24 cellular contexts compared by ENCODE assay signal in the genomic region with DNA sequence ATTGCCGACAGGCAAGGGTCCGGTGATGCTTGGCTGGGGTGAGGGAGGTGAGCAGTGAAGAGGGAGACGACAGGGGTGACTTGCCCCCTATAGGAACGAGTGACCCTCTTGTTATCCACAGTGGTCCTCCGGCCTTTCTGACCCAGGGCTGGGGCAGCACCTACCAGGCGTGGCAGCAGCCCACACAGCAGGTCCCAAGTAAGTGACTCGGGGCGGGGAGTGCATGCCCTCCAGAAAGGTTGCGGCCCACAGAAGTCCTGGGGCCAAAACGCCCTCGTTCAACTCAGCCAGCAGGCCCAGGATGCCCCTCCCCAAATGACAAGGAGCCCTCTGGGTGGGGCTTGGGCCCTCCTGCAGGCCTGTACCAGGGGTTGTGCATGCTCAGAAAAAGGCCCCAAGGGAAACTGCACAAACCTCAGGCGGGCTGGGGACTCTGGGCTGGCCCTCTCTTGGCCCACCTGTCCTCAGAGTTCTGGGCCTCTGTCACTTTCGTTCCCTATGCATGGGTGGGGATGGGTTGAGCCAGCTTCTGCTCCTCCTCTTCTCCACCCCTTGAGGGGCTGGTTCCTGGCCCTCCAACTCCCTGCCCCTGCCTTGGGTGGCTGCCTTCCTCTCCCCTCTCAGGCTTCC. TPM values are rescaled to one million over a fixed set of nuclear protein-coding genes. Genes with fewer than 3 reads are reported as not detected.
"Had no signal": no experiment of that assay in that cellular context is flagged by ENCODE, and none has a peak within 500 bp of the region (broad histone marks: within the 10 kb centered on the region; RNA-seq: fewer than 3 reads in every experiment).

No MANE protein-coding gene starts in this region.

- H3K9ac ChIP-seq: SK-N-SH had no signal

- H3K27me3 ChIP-seq: brain microvascular endothelial cell, cardiac muscle cell had no signal

- DNase-seq: activated CD4-positive, alpha-beta memory T cell treated with anti-CD3 and anti-CD28 coated beads, Interleukin-2, amount 10 ng/mL, durations not matched to agents 7 days and 5 days; activated CD4-positive, alpha-beta T cell treated with anti-CD3 and anti-CD28 coated beads for 36 hours; activated CD4-positive, alpha-beta T cell treated with anti-CD3 and anti-CD28 coated beads, Interleukin-2, amount 50 U/mL, for 1 hour; activated naive CD4-positive, alpha-beta T cell treated with anti-CD3 and anti-CD28 coated beads for 36 hours; activated naive CD8-positive, alpha-beta T cell treated with anti-CD3 and anti-CD28 coated beads for 36 hours; activated T-cell treated with anti-CD3 and anti-CD28 coated beads for 4 hours; brain microvascular endothelial cell; KG1; NCI-H1092; NCI-H1417; NCI-H2029; NCI-H2107; NCI-H345; NCI-H510A; NCI-H526 treated with DMSO at 0.1 percent for 48 hours; PC-3; SK-N-SH; T-helper 1 cell had no signal

- H3K4me3 ChIP-seq: cardiac muscle cell had no signal

- H3K4me1 Mint-ChIP-seq: activated CD4-positive, alpha-beta memory T cell treated with anti-CD3 and anti-CD28 coated beads, Interleukin-2, amount 10 ng/mL, durations not matched to agents 7 days and 5 days; activated CD4-positive, alpha-beta T cell treated with anti-CD3 and anti-CD28 coated beads for 36 hours; activated naive CD8-positive, alpha-beta T cell treated with anti-CD3 and anti-CD28 coated beads for 36 hours had no signal

- H3K27me3 Mint-ChIP-seq: activated CD4-positive, alpha-beta memory T cell treated with anti-CD3 and anti-CD28 coated beads, Interleukin-2, amount 10 ng/mL, durations not matched to agents 7 days and 5 days; activated CD4-positive, alpha-beta T cell treated with anti-CD3 and anti-CD28 coated beads for 36 hours; activated naive CD8-positive, alpha-beta T cell treated with anti-CD3 and anti-CD28 coated beads for 36 hours had no signal

- ATAC-seq: activated CD4-positive, alpha-beta T cell treated with anti-CD3 and anti-CD28 coated beads for 36 hours; PC-3 had no signal

- H3K4me3 Mint-ChIP-seq: activated CD4-positive, alpha-beta memory T cell treated with anti-CD3 and anti-CD28 coated beads, Interleukin-2, amount 10 ng/mL, durations not matched to agents 7 days and 5 days; activated CD4-positive, alpha-beta T cell treated with anti-CD3 and anti-CD28 coated beads for 36 hours; activated naive CD4-positive, alpha-beta T cell treated with anti-CD3 and anti-CD28 coated beads for 36 hours; activated naive CD8-positive, alpha-beta T cell treated with anti-CD3 and anti-CD28 coated beads for 36 hours had no signal

- H3K9me3 Mint-ChIP-seq: activated CD4-positive, alpha-beta memory T cell treated with anti-CD3 and anti-CD28 coated beads, Interleukin-2, amount 10 ng/mL, durations not matched to agents 7 days and 5 days; activated naive CD4-positive, alpha-beta T cell treated with anti-CD3 and anti-CD28 coated beads for 36 hours; activated naive CD8-positive, alpha-beta T cell treated with anti-CD3 and anti-CD28 coated beads for 36 hours had no signal

- H3K9me3 ChIP-seq: SK-N-SH had no signal

- H3K4me2 ChIP-seq: SK-N-SH had no signal

- H3K27ac Mint-ChIP-seq: activated CD4-positive, alpha-beta memory T cell treated with anti-CD3 and anti-CD28 coated beads, Interleukin-2, amount 10 ng/mL, durations not matched to agents 7 days and 5 days; activated CD4-positive, alpha-beta T cell treated with anti-CD3 and anti-CD28 coated beads for 36 hours; activated naive CD4-positive, alpha-beta T cell treated with anti-CD3 and anti-CD28 coated beads for 36 hours; activated naive CD8-positive, alpha-beta T cell treated with anti-CD3 and anti-CD28 coated beads for 36 hours had no signal

- FAIRE-seq: RCC 7860 had no signal

- H3K27ac ChIP-seq: brain microvascular endothelial cell, cardiac muscle cell, VCaP had no signal

RNA-seq across cellular contexts. Expression of gene PRDM12, which starts 32.2 kb away (rescaled TPM):
- total RNA-seq: activated CD4-positive, alpha-beta memory T cell treated with anti-CD3 and anti-CD28 coated beads, Interleukin-2, amount 10 ng/mL, durations not matched to agents 7 days and 5 days; activated naive CD4-positive, alpha-beta T cell treated with anti-CD3 and anti-CD28 coated beads for 36 hours; activated naive CD8-positive, alpha-beta T cell treated with anti-CD3 and anti-CD28 coated beads for 36 hours; LHCN-M2; M059J; PC-3; T-helper 2 cell treated with Interferon-gamma antibody and Interleukin-4, amounts not matched to agents 100 ng/mL and 5 ng/mL, for 36 hours had no signal
